9 cellular contexts compared by ENCODE assay signal in the genomic region with DNA sequence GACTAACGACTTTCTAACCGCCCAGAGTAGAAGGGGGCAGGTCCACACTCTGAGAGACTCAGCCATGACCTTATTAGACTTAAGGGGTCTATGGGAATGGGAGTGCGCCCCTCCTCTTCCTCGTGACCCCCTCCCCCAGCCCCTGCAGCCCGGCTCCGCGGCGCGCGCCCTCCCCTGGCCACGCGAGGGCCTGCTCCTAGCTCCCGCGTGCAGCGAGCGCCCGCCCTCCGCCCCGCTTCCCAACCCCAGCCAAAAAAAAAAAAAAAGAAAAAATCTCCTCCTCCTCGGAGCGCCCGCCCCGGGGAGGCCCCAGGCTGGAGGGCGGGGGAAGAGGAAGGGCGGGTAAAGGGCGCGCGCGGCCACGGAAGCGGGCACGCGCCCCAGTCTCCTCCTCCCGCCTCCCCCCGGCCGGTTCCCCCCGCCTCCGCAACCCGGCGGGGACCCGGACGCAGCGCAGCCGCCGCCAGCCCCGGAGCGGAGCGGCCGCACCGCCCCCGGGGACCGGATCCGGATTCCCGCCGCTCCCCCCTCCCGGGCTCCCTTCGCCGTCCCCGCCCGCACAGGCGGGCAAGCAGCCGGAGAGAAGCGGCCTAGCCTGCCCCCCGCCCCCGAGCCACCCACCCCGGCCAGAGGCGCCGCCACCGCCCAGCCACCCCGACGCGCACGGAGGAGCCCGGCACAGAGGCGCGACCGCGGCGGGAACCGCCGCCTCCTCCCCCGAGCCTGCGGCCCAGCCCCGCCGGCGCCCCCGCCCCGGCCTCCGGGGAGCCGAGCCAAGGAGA. TPM values are rescaled to one million over a fixed set of nuclear protein-coding genes. Genes with fewer than 3 reads are reported as not detected.
DNase-seq lines count a peak whose midpoint lies in the region; ATAC-seq and TF ChIP-seq lines count a peak whose summit lies in the region.
"Had no signal": no experiment of that assay in that cellular context is flagged by ENCODE, and none has a peak within 500 bp of the region (broad histone marks: within the 10 kb centered on the region; RNA-seq: fewer than 3 reads in every experiment).

No MANE protein-coding gene starts in this region.

- peaks cover 35% of the 10 kb centered on the region for H3K4me1 Mint-ChIP-seq in endothelial cell (ENCODE audit: unreplicated experiment)
- H3K4me1 Mint-ChIP-seq in mesothelial cell of epicardium: peaks cover 25% of the 10 kb centered on the region

- H3K36me3 Mint-ChIP-seq in endothelial cell (ENCODE audit: low read depth, unreplicated experiment) (peaks cover 32% of the 10 kb centered on the region), mesothelial cell of epicardium (peaks cover 15% of the 10 kb centered on the region)

- DNase-seq in HUDEP-2 (lab: John Stamatoyannopoulos, UW; ENCODE audit: unreplicated experiment in 76 of 76) (peak in 73 of 76 experiments; percentile 38 to 93 (median 81)), NOMO-1 (lab: John Stamatoyannopoulos, UW; ENCODE audit: unreplicated experiment in 2 of 2) (peak; percentile 72 to 89), endothelial cell (ENCODE audit: low spot score) (peak; percentile 79), mesothelial cell of epicardium (ENCODE audit: low spot score in 2 of 2, unreplicated experiment in 2 of 2) (peak; percentile 81 to 85)
- DNase-seq in activated CD8-positive, alpha-beta memory T cell treated with anti-CD3 and anti-CD28 coated beads, Interleukin-2, amount 50 U/mL, for 24 hours (ENCODE audit: extremely low read depth): peak; percentile 57
- DNase-seq in stimulated activated CD8-positive, alpha-beta memory T cell treated with anti-CD3 and anti-CD28 coated beads, Interleukin-15, amount 100 ng/mL, for 4 hours (ENCODE audit: low read depth in 2 of 2): peak; percentile 72 to 80

- peak; percentile 38 for ATAC-seq in GM19452 (IDR thresholded peaks at IDR 0.05; ENCODE audit: unreplicated experiment)

- H3K27ac Mint-ChIP-seq in endothelial cell (ENCODE audit: unreplicated experiment): no peak overlapping the region
- H3K27ac Mint-ChIP-seq in mesothelial cell of epicardium: peak overlapping the region; percentile 79

- H3K4me3 Mint-ChIP-seq in endothelial cell (ENCODE audit: unreplicated experiment) (peak overlapping the region; percentile 88), mesothelial cell of epicardium (peak overlapping the region; percentile 68)

- TF ChIP-seq CTCF in C4-2B (conservative IDR thresholded peaks at IDR 0.05) (peak; percentile 72), endothelial cell (IDR thresholded peaks at IDR 0.05; ENCODE audit: unreplicated experiment) (no peak), mesothelial cell of epicardium (IDR thresholded peaks at IDR 0.05; ENCODE audit: unreplicated experiment) (peak; percentile 46)

- H3K27me3 Mint-ChIP-seq in endothelial cell (ENCODE audit: unreplicated experiment) (peaks cover 26% of the 10 kb centered on the region), mesothelial cell of epicardium (ENCODE audit: low read depth) (no peaks in the 10 kb centered on the region)

- H3K9me3 Mint-ChIP-seq in endothelial cell (ENCODE audit: unreplicated experiment) (no peaks in the 10 kb centered on the region), mesothelial cell of epicardium (no peaks in the 10 kb centered on the region)

- peak overlapping the region; percentile 96 for H3K27ac ChIP-seq in C4-2B

RNA-seq across cellular contexts. Expression of a gene that starts 0.9 kb away (rescaled TPM):
- 63.8 TPM for total RNA-seq in endothelial cell (ENCODE audit: unreplicated experiment)
- total RNA-seq in mesothelial cell of epicardium: 113 to 120 TPM (median 119 TPM) in 3 replicates

RNA-seq across cellular contexts. Expression of a gene that starts 18.9 kb away (rescaled TPM):
- total RNA-seq in endothelial cell (ENCODE audit: unreplicated experiment) (152 TPM), mesothelial cell of epicardium (132 to 143 TPM (median 137 TPM) in 3 replicates)

RNA-seq across cellular contexts. Expression of a gene that starts 31.8 kb away (rescaled TPM):
- 39.2 TPM for total RNA-seq in endothelial cell (ENCODE audit: unreplicated experiment)
- total RNA-seq in mesothelial cell of epicardium: 35.7 to 39.0 TPM (median 37.0 TPM) in 3 replicates

RNA-seq across cellular contexts. Expression of a gene that starts 48.0 kb away (rescaled TPM):
- not detected for total RNA-seq in endothelial cell (ENCODE audit: unreplicated experiment)
- 0.14 to 0.16 TPM in 2 of 3 replicates, not detected in the other for total RNA-seq in mesothelial cell of epicardium

RNA-seq across cellular contexts. Expression of a gene that starts 49.4 kb away (rescaled TPM):
- total RNA-seq in endothelial cell (ENCODE audit: unreplicated experiment) (not detected), mesothelial cell of epicardium (not detected in 3 replicates)
- total RNA-seq: activated CD8-positive, alpha-beta memory T cell treated with anti-CD3 and anti-CD28 coated beads for 36 hours had no signal

Comparison
In these comparisons a context has a peak if more than half of its experiments do, and no peak if none do; other contexts are left out.
1. Peak in every context shown above with its lines: DNase-seq, ATAC-seq and H3K27ac ChIP-seq.